In genomic region chr17:44023545-44024270, GRCh38 we compare ENCODE assay signal across 19 cellular contexts. TPM values are rescaled to one million over a fixed set of nuclear protein-coding genes. Genes with fewer than 3 reads are reported as not detected.
DNase-seq lines count a peak whose midpoint lies in the region; ATAC-seq and TF ChIP-seq lines count a peak whose summit lies in the region.
"Had no signal": no experiment of that assay in that cellular context is flagged by ENCODE, and none has a peak within 500 bp of the region (broad histone marks: within the 10 kb centered on the region; RNA-seq: fewer than 3 reads in every experiment).

No MANE protein-coding gene starts in this region.

- peaks cover 33% of the 10 kb centered on the region for H3K36me3 Mint-ChIP-seq in endodermal cell (ENCODE audit: low read depth)
- H3K36me3 Mint-ChIP-seq: natural killer cell treated with Interleukin-12 subunit alpha and Interleukin-12 subunit beta and Interleukin-15 and Interleukin-18, amount 100 ng/mL, for 72 hours; T-cell had no signal

- H3K27me3 ChIP-seq in endodermal cell (ENCODE audit: control insufficient read depth, insufficient read depth, low read length, poor library complexity, severe bottlenecking): no peaks in the 10 kb centered on the region
- H3K27me3 ChIP-seq: MG63 had no signal

- 93 to 97% methylated on average over 15 to 22 of the region's 22 CpGs for WGBS in endodermal cell (ENCODE audit: insufficient coverage in 1 of 2, insufficient read length in 1 of 2), 2 experiments

- no peak overlapping the region for H3K27ac ChIP-seq in endodermal cell (ENCODE audit: low read depth, low read length)
- H3K27ac ChIP-seq: 22Rv1, thoracic aorta, VCaP had no signal

- no peak overlapping the region for H3K4me3 ChIP-seq in endodermal cell (ENCODE audit: low read length)
- H3K4me3 ChIP-seq: MG63, thoracic aorta had no signal

- H3K4me1 ChIP-seq in endodermal cell (ENCODE audit: control insufficient read depth, insufficient read depth, low read length): no peaks in the 10 kb centered on the region

- H3K4me3 Mint-ChIP-seq in endodermal cell: no peak overlapping the region
- H3K4me3 Mint-ChIP-seq: activated CD4-positive, alpha-beta memory T cell treated with anti-CD3 and anti-CD28 coated beads for 36 hours; activated naive CD4-positive, alpha-beta T cell treated with anti-CD3 and anti-CD28 coated beads for 36 hours; natural killer cell treated with Interleukin-12 subunit alpha and Interleukin-12 subunit beta and Interleukin-15 and Interleukin-18, amount 100 ng/mL, for 72 hours; T-cell had no signal

- no peaks in the 10 kb centered on the region for H3K27me3 Mint-ChIP-seq in endodermal cell (ENCODE audit: insufficient read depth)
- H3K27me3 Mint-ChIP-seq: activated CD4-positive, alpha-beta memory T cell treated with anti-CD3 and anti-CD28 coated beads for 36 hours; natural killer cell treated with Interleukin-12 subunit alpha and Interleukin-12 subunit beta and Interleukin-15 and Interleukin-18, amount 100 ng/mL, for 72 hours; T-cell had no signal

- H3K9me3 ChIP-seq in endodermal cell (ENCODE audit: control insufficient read depth, low read length): no peaks in the 10 kb centered on the region
- H3K9me3 ChIP-seq: MG63, thoracic aorta had no signal

- ATAC-seq in sciatic nerve (peak; percentile 20), GM21381 (IDR thresholded peaks at IDR 0.05; ENCODE audit: unreplicated experiment) (no peak), GM18511 (IDR thresholded peaks at IDR 0.05; ENCODE audit: unreplicated experiment) (no peak)
- ATAC-seq: T-cell had no signal

- intact Hi-C loops in sciatic nerve (cut with DNase I): no loop called here

- H3K9me3 Mint-ChIP-seq in endodermal cell: no peaks in the 10 kb centered on the region
- H3K9me3 Mint-ChIP-seq: activated CD4-positive, alpha-beta memory T cell treated with anti-CD3 and anti-CD28 coated beads for 36 hours; activated naive CD4-positive, alpha-beta T cell treated with anti-CD3 and anti-CD28 coated beads for 36 hours; natural killer cell treated with Interleukin-12 subunit alpha and Interleukin-12 subunit beta and Interleukin-15 and Interleukin-18, amount 100 ng/mL, for 72 hours; T-cell had no signal

- no peaks in the 10 kb centered on the region for H3K4me1 Mint-ChIP-seq in endodermal cell
- H3K4me1 Mint-ChIP-seq: T-cell had no signal

- no peak overlapping the region for H3K9ac ChIP-seq in endodermal cell (ENCODE audit: extremely low read depth, low read length, poor library complexity, severe bottlenecking)

- TF ChIP-seq CTCF in endodermal cell (conservative IDR thresholded peaks at IDR 0.05): no peak

- H3K27ac Mint-ChIP-seq in endodermal cell: peak overlapping the region; percentile 52
- H3K27ac Mint-ChIP-seq: activated CD4-positive, alpha-beta memory T cell treated with anti-CD3 and anti-CD28 coated beads for 36 hours; activated naive CD4-positive, alpha-beta T cell treated with anti-CD3 and anti-CD28 coated beads for 36 hours; natural killer cell treated with Interleukin-12 subunit alpha and Interleukin-12 subunit beta and Interleukin-15 and Interleukin-18, amount 100 ng/mL, for 72 hours; T-cell had no signal

- DNase-seq in DMS 273 (lab: John Stamatoyannopoulos, UW; ENCODE audit: unreplicated experiment) (peak; percentile 61), DMS 273 treated with DMSO at 0.1 percent for 48 hours (lab: John Stamatoyannopoulos, UW) (no peak), endodermal cell (no peak), sciatic nerve (ENCODE audit: low spot score) (no peak)
- DNase-seq: activated CD4-positive, alpha-beta memory T cell treated with anti-CD3 and anti-CD28 coated beads for 36 hours; activated naive CD4-positive, alpha-beta T cell treated with anti-CD3 and anti-CD28 coated beads for 36 hours; HCEC 1CT; hippocampal formation; IMR-90; islet precursor cell; MG63; RPMI8226; T-cell had no signal

- H3K36me3 ChIP-seq in endodermal cell (ENCODE audit: control insufficient read depth, insufficient read depth, low read length): peaks cover 32% of the 10 kb centered on the region

RNA-seq across cellular contexts. Expression of gene TMEM101, which starts 8.9 kb away (rescaled TPM):
- total RNA-seq in endodermal cell (10 to 100 TPM; 27.2 to 27.7 TPM), sciatic nerve (17.7 TPM)
- polyA plus RNA-seq in endodermal cell (2013, experiment 1 of 2): 33.9 TPM
- polyA plus RNA-seq in endodermal cell (2013, experiment 2 of 2): 27.7 TPM

RNA-seq across cellular contexts. Expression of gene NAGS, which starts 19.3 kb away (rescaled TPM):
- total RNA-seq in endodermal cell: 1 to 10 TPM; 1.4 to 2.1 TPM
- polyA plus RNA-seq in endodermal cell (2013, experiment 1 of 2): 1.2 TPM
- polyA plus RNA-seq in endodermal cell (2013, experiment 2 of 2): 0.99 TPM
- total RNA-seq in sciatic nerve: 0.58 TPM

RNA-seq across cellular contexts. Expression of gene LSM12, which starts 42.8 kb away (rescaled TPM):
- total RNA-seq in endodermal cell (100 to 1,000 TPM in 1 of 2 donors, 10 to 100 TPM in 1; 97.7 to 102 TPM), sciatic nerve (32.5 TPM)
- polyA plus RNA-seq in endodermal cell (2013, experiment 1 of 2): 59.9 TPM
- polyA plus RNA-seq in endodermal cell (2013, experiment 2 of 2): 53.1 TPM

RNA-seq across cellular contexts. Expression of gene G6PC3, which starts 46.8 kb away (rescaled TPM):
- total RNA-seq in endodermal cell (100 to 1,000 TPM in 1 of 2 donors, 10 to 100 TPM in 1; 88.8 to 129 TPM), sciatic nerve (38.3 TPM)
- 107 TPM for polyA plus RNA-seq in endodermal cell (2013, experiment 1 of 2)
- 101 TPM for polyA plus RNA-seq in endodermal cell (2013, experiment 2 of 2)
